In the genomic region with DNA sequence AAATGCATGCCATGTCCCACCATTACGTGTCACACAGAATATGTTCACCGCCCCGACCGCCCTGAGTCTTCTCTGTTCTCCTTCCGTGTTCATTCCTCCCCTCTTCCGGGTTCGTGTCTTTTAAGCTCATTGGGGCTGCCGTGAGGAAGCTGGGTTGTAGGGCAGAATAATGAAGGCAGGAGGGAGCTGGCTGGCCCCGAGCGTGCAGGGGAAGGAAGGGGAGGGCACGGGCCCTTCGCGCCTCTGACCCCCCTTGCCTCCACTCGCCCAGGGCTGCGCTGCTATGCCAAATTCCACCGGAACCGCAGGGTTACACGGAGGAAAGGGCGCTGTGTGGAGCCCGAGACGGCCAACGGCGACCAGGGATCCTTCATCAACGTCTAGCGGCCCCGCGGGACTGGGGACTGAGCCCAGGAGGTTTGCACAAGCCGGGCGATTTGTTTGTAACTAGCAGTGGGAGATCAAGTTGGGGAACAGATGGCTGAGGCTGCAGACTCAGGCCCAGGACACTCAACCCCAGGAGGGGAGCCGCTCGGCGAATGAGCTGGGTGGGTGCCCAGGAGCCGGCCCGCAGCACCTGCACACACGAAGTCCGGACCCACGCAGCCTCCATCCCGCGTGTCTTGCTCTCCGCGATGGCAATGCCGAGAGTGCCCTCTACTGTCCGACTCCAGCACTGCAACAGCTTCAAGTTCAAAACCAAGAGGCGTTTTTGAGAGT, we compare ENCODE assay signal across 8 cellular contexts. TPM values are rescaled to one million over a fixed set of nuclear protein-coding genes. Genes with fewer than 3 reads are reported as not detected.
DNase-seq lines count a peak whose midpoint lies in the region; ATAC-seq, FAIRE-seq and TF ChIP-seq lines count a peak whose summit lies in the region.

No MANE protein-coding gene starts in this region.

- H3K4me2 ChIP-seq in MM.1S (ENCODE audit: low read depth, low read length) = peak overlapping the region; percentile 86

- H3K27ac ChIP-seq in A673 (ENCODE audit: low read depth, low read length, poor library complexity, severe bottlenecking) (no peak overlapping the region), MM.1S (ENCODE audit: low read length) (no peak overlapping the region), left ventricle myocardium inferior (replicated peaks) (peak overlapping the region; percentile 12), rectal smooth muscle tissue (ENCODE audit: low read depth, low read length) (no peak overlapping the region)

- peak overlapping the region; percentile 89 for H2AFZ ChIP-seq in MM.1S (ENCODE audit: low read length)

- peak; percentile 69 for ATAC-seq in GM18511 (IDR thresholded peaks at IDR 0.05; ENCODE audit: unreplicated experiment)

- intact Hi-C loops in A673 (cut with micrococcal nuclease; ENCODE audit: unreplicated experiment) = loop anchor here (2.0 kb wide), 1 partner anchor 69 kb away; no protein-coding TSS in a partner anchor
- intact Hi-C loops in left ventricle myocardium inferior (cut with micrococcal nuclease) = loop anchor here (10.0 kb wide), 1 partner anchor 65 kb away; the partner anchor contains the start of genes FBXO2 and FBXO44

- TF ChIP-seq CTCF in A673 (conservative IDR thresholded peaks at IDR 0.05; ENCODE audit: low read depth, low read length) = peak; percentile 98
- peak; percentile 97 for TF ChIP-seq CTCF in MM.1S (IDR thresholded peaks at IDR 0.05; ENCODE audit: low read length)
- TF ChIP-seq CTCF in left ventricle myocardium inferior (IDR thresholded peaks at IDR 0.05; ENCODE audit: borderline replicate concordance) = peak; percentile 98

- H3K4me3 ChIP-seq in A673 (ENCODE audit: low read depth, low read length, poor library complexity, severe bottlenecking) = peak overlapping the region; percentile 23
- H3K4me3 ChIP-seq in MM.1S (ENCODE audit: low read length) = peak overlapping the region; percentile 58
- peak overlapping the region; percentile 26 for H3K4me3 ChIP-seq in adipocyte (ENCODE audit: low read length)
- peak overlapping the region; percentile 54 for H3K4me3 ChIP-seq in left ventricle myocardium inferior
- peak overlapping the region; percentile 62 for H3K4me3 ChIP-seq in rectal smooth muscle tissue (ENCODE audit: low read length)

- FAIRE-seq in urothelium cell line (lab: Jason Lieb, UNC) = peak; percentile 78

- no peaks in the 10 kb centered on the region for H3K9me2 ChIP-seq in MM.1S (replicated peaks; ENCODE audit: insufficient read depth, low read length)

- no peaks in the 10 kb centered on the region for H3K36me3 ChIP-seq in A673 (ENCODE audit: insufficient read depth, low read length, poor library complexity, severe bottlenecking)
- H3K36me3 ChIP-seq in MM.1S (replicated peaks; ENCODE audit: insufficient read depth, low read length) = no peaks in the 10 kb centered on the region
- no peaks in the 10 kb centered on the region for H3K36me3 ChIP-seq in adipocyte (ENCODE audit: control insufficient read depth, insufficient read depth, low read length, severe bottlenecking)
- H3K36me3 ChIP-seq in left ventricle myocardium inferior = no peaks in the 10 kb centered on the region
- no peaks in the 10 kb centered on the region for H3K36me3 ChIP-seq in rectal smooth muscle tissue (ENCODE audit: control insufficient read depth, insufficient read depth, low read length)

- DNase-seq in A673 (ENCODE audit: low spot score) = peak; percentile 63
- DNase-seq in MM.1S = peak; percentile 70
- peak; percentile 65 to 85 (median 79) for DNase-seq in T-helper 1 cell
- DNase-seq in adipocyte (ENCODE audit: low read depth) = peak; percentile 87
- DNase-seq in left ventricle myocardium inferior = peak; percentile 84
- peak; percentile 64 for DNase-seq in urothelium cell line (ENCODE audit: low spot score)

- CTCF ChIA-PET in A673 (lab: Charles Lee) = interaction anchor here (0.6 to 1.7 kb wide), 6 partner anchors 8 to 682 kb away, joined by 3 to 13 read pairs (median 4); partner anchors contain the start of gene FBXO6

- H4K20me1 ChIP-seq in MM.1S (ENCODE audit: insufficient read depth, low read length) = no peaks in the 10 kb centered on the region

- no peaks in the 10 kb centered on the region for H3K4me1 ChIP-seq in A673 (ENCODE audit: insufficient read depth, low read length, poor library complexity, severe bottlenecking)
- H3K4me1 ChIP-seq in MM.1S (ENCODE audit: low read length) = no peaks in the 10 kb centered on the region
- peaks cover 9% of the 10 kb centered on the region for H3K4me1 ChIP-seq in adipocyte (ENCODE audit: control insufficient read depth, insufficient read depth, low read length)
- H3K4me1 ChIP-seq in left ventricle myocardium inferior = peaks cover 10% of the 10 kb centered on the region
- H3K4me1 ChIP-seq in rectal smooth muscle tissue (ENCODE audit: control insufficient read depth, insufficient read depth, low read length) = peaks cover 4% of the 10 kb centered on the region

- POLR2A ChIA-PET in A673 (lab: Charles Lee; ENCODE audit: low non-redundant PET) = no interaction called here

- no peaks in the 10 kb centered on the region for H3K79me2 ChIP-seq in MM.1S (ENCODE audit: low read length)

- H3K9me3 ChIP-seq in A673 (ENCODE audit: low read depth, low read length, poor library complexity, severe bottlenecking) (no peaks in the 10 kb centered on the region), MM.1S (replicated peaks; ENCODE audit: insufficient read depth, low read length) (no peaks in the 10 kb centered on the region), adipocyte (ENCODE audit: control insufficient read depth, low read length) (no peaks in the 10 kb centered on the region), left ventricle myocardium inferior (replicated peaks) (no peaks in the 10 kb centered on the region)

- H3K9ac ChIP-seq in MM.1S (ENCODE audit: low read length) (peak overlapping the region; percentile 32; the same call in 1 of the 2 replicates), adipocyte (ENCODE audit: low read length) (peak overlapping the region; percentile 48), rectal smooth muscle tissue (ENCODE audit: low read length) (no peak overlapping the region)

- H3F3A ChIP-seq in MM.1S (ENCODE audit: insufficient read depth, low read length) = no peaks in the 10 kb centered on the region

- H3K27me3 ChIP-seq in A673 (replicated peaks; ENCODE audit: insufficient read depth, low read depth, low read length, poor library complexity) (no peaks in the 10 kb centered on the region), MM.1S (replicated peaks; ENCODE audit: insufficient read depth, low read length) (peaks cover 62% of the 10 kb centered on the region), adipocyte (replicated peaks; ENCODE audit: control insufficient read depth, insufficient read depth, low read length) (peaks cover 46% of the 10 kb centered on the region), left ventricle myocardium inferior (ENCODE audit: low read depth) (peaks cover 31% of the 10 kb centered on the region), rectal smooth muscle tissue (ENCODE audit: control insufficient read depth, insufficient read depth, low read length) (no peaks in the 10 kb centered on the region)

- BruUV-seq in A673 (replicated peaks; lab: Mats Ljungman, UMichigan) = no TSS peak

RNA-seq across cellular contexts. Expression of gene AGTRAP, which starts 16.5 kb away (rescaled TPM):
- total RNA-seq in A673 (2021) = 23.6 and 33.5 TPM in 2 replicates
- 16.6 TPM for total RNA-seq in left ventricle myocardium inferior

RNA-seq across cellular contexts. Expression of gene DRAXIN, which starts 28.0 kb away (rescaled TPM):
- total RNA-seq in A673 (2021) (5.5 and 6.7 TPM in 2 replicates), left ventricle myocardium inferior (0.05 TPM)

RNA-seq across cellular contexts. Expression of gene MAD2L2, which starts 38.5 kb away (rescaled TPM):
- total RNA-seq in A673 (2021) (134 and 155 TPM in 2 replicates), left ventricle myocardium inferior (17.2 TPM)

RNA-seq across cellular contexts. Expression of gene C1orf167, which starts 42.5 kb away (rescaled TPM):
- total RNA-seq in A673 (2021) (not detected in 2 replicates), left ventricle myocardium inferior (2.5 TPM)

RNA-seq across cellular contexts. Expression of gene FBXO6, which starts 55.5 kb away (rescaled TPM):
- total RNA-seq in A673 (2021) (2.6 and 4.5 TPM in 2 replicates), left ventricle myocardium inferior (10.3 TPM)
